1 cellular context compared by ENCODE assay signal in the genomic region with DNA sequence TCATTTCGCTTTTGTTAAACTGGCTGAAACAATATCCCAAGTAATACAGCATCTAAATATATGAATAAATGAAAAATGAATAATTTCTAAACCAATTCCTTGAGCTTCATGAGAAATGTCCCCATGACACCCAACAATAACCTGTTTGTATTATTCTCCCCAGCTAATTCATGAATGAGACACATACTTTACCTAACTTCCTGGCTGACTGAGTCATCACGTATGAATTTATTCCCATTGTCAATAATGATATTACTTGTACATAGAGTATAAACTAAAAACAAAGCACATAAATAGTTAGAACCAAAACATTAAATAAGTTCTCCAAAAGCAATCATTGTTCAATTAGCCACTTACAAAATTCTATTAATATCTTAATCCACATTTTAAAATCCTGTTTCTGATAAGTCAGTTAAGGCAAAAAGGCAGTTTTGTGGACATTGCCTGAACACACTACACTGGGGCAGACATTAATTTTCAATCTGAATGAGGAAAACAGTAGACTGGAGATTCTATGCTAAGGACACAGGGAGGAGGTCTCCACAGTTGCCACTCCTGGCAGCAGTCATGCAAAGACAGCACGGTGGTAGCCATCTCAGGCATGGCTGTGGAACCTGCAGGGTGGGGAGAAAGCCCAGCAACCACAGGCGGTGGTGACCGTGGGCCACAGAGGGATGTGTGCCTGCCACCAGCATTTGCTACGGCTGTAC.
A peak's percentile ranks its signal among the peaks of the same experiment; 100 is the strongest.
TF ChIP-seq lines count a peak whose summit lies in the region.

No MANE protein-coding gene starts in this region.

TF ChIP-seq in HCT116, 20 proteins besides CTCF, POLR2A, EP300 and RAD21 (continued from another document):
- TF ChIP-seq, protein P1, sequence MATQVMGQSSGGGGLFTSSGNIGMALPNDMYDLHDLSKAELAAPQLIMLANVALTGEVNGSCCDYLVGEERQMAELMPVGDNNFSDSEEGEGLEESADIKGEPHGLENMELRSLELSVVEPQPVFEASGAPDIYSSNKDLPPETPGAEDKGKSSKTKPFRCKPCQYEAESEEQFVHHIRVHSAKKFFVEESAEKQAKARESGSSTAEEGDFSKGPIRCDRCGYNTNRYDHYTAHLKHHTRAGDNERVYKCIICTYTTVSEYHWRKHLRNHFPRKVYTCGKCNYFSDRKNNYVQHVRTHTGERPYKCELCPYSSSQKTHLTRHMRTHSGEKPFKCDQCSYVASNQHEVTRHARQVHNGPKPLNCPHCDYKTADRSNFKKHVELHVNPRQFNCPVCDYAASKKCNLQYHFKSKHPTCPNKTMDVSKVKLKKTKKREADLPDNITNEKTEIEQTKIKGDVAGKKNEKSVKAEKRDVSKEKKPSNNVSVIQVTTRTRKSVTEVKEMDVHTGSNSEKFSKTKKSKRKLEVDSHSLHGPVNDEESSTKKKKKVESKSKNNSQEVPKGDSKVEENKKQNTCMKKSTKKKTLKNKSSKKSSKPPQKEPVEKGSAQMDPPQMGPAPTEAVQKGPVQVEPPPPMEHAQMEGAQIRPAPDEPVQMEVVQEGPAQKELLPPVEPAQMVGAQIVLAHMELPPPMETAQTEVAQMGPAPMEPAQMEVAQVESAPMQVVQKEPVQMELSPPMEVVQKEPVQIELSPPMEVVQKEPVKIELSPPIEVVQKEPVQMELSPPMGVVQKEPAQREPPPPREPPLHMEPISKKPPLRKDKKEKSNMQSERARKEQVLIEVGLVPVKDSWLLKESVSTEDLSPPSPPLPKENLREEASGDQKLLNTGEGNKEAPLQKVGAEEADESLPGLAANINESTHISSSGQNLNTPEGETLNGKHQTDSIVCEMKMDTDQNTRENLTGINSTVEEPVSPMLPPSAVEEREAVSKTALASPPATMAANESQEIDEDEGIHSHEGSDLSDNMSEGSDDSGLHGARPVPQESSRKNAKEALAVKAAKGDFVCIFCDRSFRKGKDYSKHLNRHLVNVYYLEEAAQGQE (IDR thresholded peaks at IDR 0.05; ENCODE audit: low read depth) = no peak
- TF ChIP-seq SIN3A (IDR thresholded peaks at IDR 0.05; ENCODE audit: low read depth) (0 out of 2 replicates have a peak, but pooled peaks have one; percentile 21), CBX3 (IDR thresholded peaks at IDR 0.05; ENCODE audit: low read depth) (peak; percentile 45; the same call in 1 of the 2 replicates), EGR1 (IDR thresholded peaks at IDR 0.05; ENCODE audit: low read depth) (no peak), ZNF274 (IDR thresholded peaks at IDR 0.05; ENCODE audit: low read depth, low read length) (no peak), YY1 (IDR thresholded peaks at IDR 0.05; ENCODE audit: extremely low read depth, insufficient replicate concordance, low read depth, low read length) (no peak), SP1 (IDR thresholded peaks at IDR 0.05; ENCODE audit: low read depth) (peak; percentile 42; the same call in 1 of the 2 replicates)
- TF ChIP-seq, protein P2, sequence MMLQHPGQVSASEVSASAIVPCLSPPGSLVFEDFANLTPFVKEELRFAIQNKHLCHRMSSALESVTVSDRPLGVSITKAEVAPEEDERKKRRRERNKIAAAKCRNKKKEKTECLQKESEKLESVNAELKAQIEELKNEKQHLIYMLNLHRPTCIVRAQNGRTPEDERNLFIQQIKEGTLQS (IDR thresholded peaks at IDR 0.05) = no peak
